ENCODE assay signal across 8 cellular contexts in genomic region chrX:44542567-44543325, GRCh38. TPM values are rescaled to one million over a fixed set of nuclear protein-coding genes. Genes with fewer than 3 reads are reported as not detected.
DNase-seq lines count a peak whose midpoint lies in the region; ATAC-seq, FAIRE-seq and TF ChIP-seq lines count a peak whose summit lies in the region.

A gene with protein sequence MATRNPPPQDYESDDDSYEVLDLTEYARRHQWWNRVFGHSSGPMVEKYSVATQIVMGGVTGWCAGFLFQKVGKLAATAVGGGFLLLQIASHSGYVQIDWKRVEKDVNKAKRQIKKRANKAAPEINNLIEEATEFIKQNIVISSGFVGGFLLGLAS (minus strand): TSS chrX:44542859. CDS start chrX:44542832, 27 bp downstream.

- intact Hi-C loops in left cardiac atrium (cut with DNase I), result no loop called here

- TF ChIP-seq CTCF in progenitor cell of endocrine pancreas (IDR thresholded peaks at IDR 0.05; ENCODE audit: unreplicated experiment), result peak; percentile 47

- H3K4me3 Mint-ChIP-seq in progenitor cell of endocrine pancreas (ENCODE audit: low read depth), result peak within 1 kb of the TSS; percentile 92

- FAIRE-seq in GM12891 (lab: Jason Lieb, UNC), result peak; percentile 95

- peaks cover 23% of the 10 kb centered on the region for H3K9me3 Mint-ChIP-seq in progenitor cell of endocrine pancreas (ENCODE audit: low read depth)

- ATAC-seq in HG02840 (IDR thresholded peaks at IDR 0.05; ENCODE audit: low FRiP score, unreplicated experiment) (peak; percentile 98), left cardiac atrium (peak; percentile 99 to 100)

- no peaks in the 10 kb centered on the region for H3K27me3 Mint-ChIP-seq in progenitor cell of endocrine pancreas

- DNase-seq in GM12891 (ENCODE audit: insufficient read length, low spot score) (peak; percentile 51), NCI-H146 (lab: John Stamatoyannopoulos, UW) (peak; percentile 95), T-helper 1 cell (peak; percentile 75 to 93 (median 84)), amniotic stem cell (lab: John Stamatoyannopoulos, UW) (peak; percentile 81), left cardiac atrium (peak; percentile 96), progenitor cell of endocrine pancreas (ENCODE audit: low spot score, unreplicated experiment) (peak; percentile 90), ureter (ENCODE audit: low spot score) (peak; percentile 95)

- H3K27ac Mint-ChIP-seq in progenitor cell of endocrine pancreas, result peak within 1 kb of the TSS; percentile 98

- peaks cover 10% of the 10 kb centered on the region for H3K36me3 Mint-ChIP-seq in progenitor cell of endocrine pancreas (ENCODE audit: insufficient read depth)

- 0 out of 2 replicates have a peak, but pooled peaks have one; percentile 30 for TF ChIP-seq POLR2A in GM12891 (IDR thresholded peaks at IDR 0.05; ENCODE audit: low read depth, low read length)

- peaks cover 9% of the 10 kb centered on the region for H3K4me1 Mint-ChIP-seq in progenitor cell of endocrine pancreas (ENCODE audit: low read depth)

TF ChIP-seq in GM12891, 5 proteins besides CTCF, POLR2A, EP300 and RAD21:
- TF ChIP-seq POU2F2 (IDR thresholded peaks at IDR 0.05; ENCODE audit: low read depth, low read length) (no peak), TAF1 (IDR thresholded peaks at IDR 0.05; ENCODE audit: low read depth, low read length) (0 out of 2 replicates have a peak, but pooled peaks have one; percentile 19)

RNA-seq across cellular contexts. Expression of the gene that starts here (rescaled TPM):
- polyA plus RNA-seq in GM12891 (2012; ENCODE audit: low read depth, missing spikeins), result 17.7 TPM
- total RNA-seq in left cardiac atrium (10 to 100 TPM; 18.9 to 21.0 TPM), progenitor cell of endocrine pancreas (19.7 and 21.1 TPM in 2 replicates), ureter (16.1 TPM)

Comparison
In these comparisons a context has a peak if more than half of its experiments do, and no peak if none do; other contexts are left out.
1. Peak in every context shown above with its lines: DNase-seq and ATAC-seq.